In genomic region chr17:42676424-42677011, GRCh38 we compare ENCODE assay signal across 8 cellular contexts. TPM values are rescaled to one million over a fixed set of nuclear protein-coding genes. Genes with fewer than 3 reads are reported as not detected.
A peak's percentile ranks its signal among the peaks of the same experiment; 100 is the strongest.
DNase-seq lines count a peak whose midpoint lies in the region; ATAC-seq and TF ChIP-seq lines count a peak whose summit lies in the region.

Gene PLEKHH3 (minus strand): TSS chr17:42676994. CDS start chr17:42676563, 431 bp downstream.

- ATAC-seq in left lung: peak; percentile 0
- no peak for ATAC-seq in HG03342 (IDR thresholded peaks at IDR 0.05; ENCODE audit: unreplicated experiment)

- DNase-seq in DMS 273 (lab: John Stamatoyannopoulos, UW; ENCODE audit: unreplicated experiment) (peak; percentile 79), DMS 273 treated with DMSO at 0.1 percent for 48 hours (lab: John Stamatoyannopoulos, UW) (no peak), NCI-H226 (peak; percentile 16), brain microvascular endothelial cell (no peak), left lung (no peak), substantia nigra (lab: John Stamatoyannopoulos, UW) (peak in 4 of 49 donors; percentile 50 to 94 (median 53)), SW480 (ENCODE audit: low spot score) (no peak)

- peaks cover 14% of the 10 kb centered on the region for H3K36me3 ChIP-seq in brain microvascular endothelial cell (replicated peaks)
- H3K36me3 ChIP-seq in left lung: peaks cover 0 to 19% of the 10 kb centered on the region in 2 donors

- peaks cover 44 to 75% of the 10 kb centered on the region in 2 donors for H3K4me1 ChIP-seq in left lung

- intact Hi-C loops in left lung (cut with DNase I): loop anchor here in 1 of 2 donors (5.0 kb wide), 1 partner anchor 99 kb away; the partner anchor contains the start of gene PSMC3IP

- H3K9me3 ChIP-seq in left lung: no peaks in the 10 kb centered on the region

- TF ChIP-seq CTCF in brain microvascular endothelial cell (IDR thresholded peaks at IDR 0.05; ENCODE audit: low read depth, low read length, missing control alignments) (peak; percentile 14), left lung (IDR thresholded peaks at IDR 0.05) (no peak)

- H3K27me3 ChIP-seq in brain microvascular endothelial cell (replicated peaks): no peaks in the 10 kb centered on the region
- H3K27me3 ChIP-seq in left lung: peaks cover 0 to 56% of the 10 kb centered on the region in 2 donors

- in situ Hi-C loops in brain microvascular endothelial cell (cut with HindIII; ENCODE audit: low pct_ligation_motif_present, low sequenced_read_pairs): no loop called here

- peak within 1 kb of the TSS; percentile 84 for H3K27ac ChIP-seq in brain microvascular endothelial cell
- H3K27ac ChIP-seq in left lung: peak within 1 kb of the TSS; percentile 91 to 92
- peak within 1 kb of the TSS; percentile 96 for H3K27ac ChIP-seq in substantia nigra (ENCODE audit: low read depth, low read length, poor library complexity, severe bottlenecking)

- peak within 1 kb of the TSS; percentile 84 for H3K4me3 ChIP-seq in brain microvascular endothelial cell (ENCODE audit: low read depth, low read length)
- H3K4me3 ChIP-seq in left lung: peak within 1 kb of the TSS; percentile 86 to 90

RNA-seq across cellular contexts. Expression of gene PLEKHH3, which starts in this region (rescaled TPM):
- total RNA-seq in left lung: 10 to 100 TPM; 22.5 to 34.2 TPM

Comparison
In these comparisons a context has a peak if more than half of its experiments do, and no peak if none do; other contexts are left out.
1. DNase-seq: peak in DMS 273 (single experiment) and NCI-H226 (single experiment); none in DMS 273 treated with DMSO at 0.1 percent for 48 hours (single experiment), brain microvascular endothelial cell (single experiment), left lung (0 of 2) and SW480 (single experiment).
2. Peak in every context shown above with its lines, with median percentiles within 50 percentile points of each other: H3K27ac ChIP-seq.